Comparison of ENCODE assay signal across 11 cellular contexts in genomic region chr10:29926649-29927048, GRCh38.
DNase-seq lines count a peak whose midpoint lies in the region; ATAC-seq and TF ChIP-seq lines count a peak whose summit lies in the region.
"Had no signal": no experiment of that assay in that cellular context is flagged by ENCODE, and none has a peak within 500 bp of the region (broad histone marks: within the 10 kb centered on the region; RNA-seq: fewer than 3 reads in every experiment).

No MANE protein-coding gene starts in this region.

- H3K4me3 ChIP-seq in adrenal gland, result no peak overlapping the region
- peak overlapping the region; percentile 26 for H3K4me3 ChIP-seq in iPS-15b (ENCODE audit: low read depth, low read length)
- no peak overlapping the region for H3K4me3 ChIP-seq in testis

- H3K4me1 ChIP-seq in adrenal gland (replicated peaks in 1 of 2), result no peaks in the 10 kb centered on the region
- no peaks in the 10 kb centered on the region for H3K4me1 ChIP-seq in iPS-15b (ENCODE audit: control insufficient read depth, insufficient read depth, low read length)
- peaks cover 3% of the 10 kb centered on the region for H3K4me1 ChIP-seq in testis

- TF ChIP-seq POLR2A in adrenal gland (IDR thresholded peaks at IDR 0.05) (no peak), testis (IDR thresholded peaks at IDR 0.05) (no peak)

- H3K36me3 ChIP-seq in adrenal gland (replicated peaks in 1 of 2), result no peaks in the 10 kb centered on the region
- no peaks in the 10 kb centered on the region for H3K36me3 ChIP-seq in iPS-15b (ENCODE audit: control insufficient read depth, insufficient read depth, low read length)
- H3K36me3 ChIP-seq in testis (ENCODE audit: low read depth, missing control alignments), result no peaks in the 10 kb centered on the region

- 54 to 63% (median 59%) methylated on average over 5 to 6 of the region's 6 CpGs for WGBS in adrenal gland, 4 donors
- 70 to 74% methylated on average over 6 of the region's 6 CpGs for WGBS in testis, 2 donors

- intact Hi-C loops in adrenal gland (cut with DNase I), result no loop called here
- intact Hi-C loops in testis (cut with DNase I; ENCODE audit: low total_unique reads), result no loop called here

- H3K27me3 ChIP-seq in adrenal gland, result no peaks in the 10 kb centered on the region
- no peaks in the 10 kb centered on the region for H3K27me3 ChIP-seq in iPS-15b (ENCODE audit: control insufficient read depth, insufficient read depth, low read length)
- H3K27me3 ChIP-seq in testis, result no peaks in the 10 kb centered on the region

- H3K9me3 ChIP-seq in adrenal gland (replicated peaks in 1 of 3) (no peaks in the 10 kb centered on the region), iPS-15b (ENCODE audit: control insufficient read depth, insufficient read depth, low read length) (no peaks in the 10 kb centered on the region), testis (no peaks in the 10 kb centered on the region)

- no peak overlapping the region for H3K27ac ChIP-seq in adrenal gland
- no peak overlapping the region for H3K27ac ChIP-seq in testis

- no peak for ATAC-seq in HG03432 (IDR thresholded peaks at IDR 0.05; ENCODE audit: unreplicated experiment)
- no peak for ATAC-seq in GM19463 (IDR thresholded peaks at IDR 0.05; ENCODE audit: unreplicated experiment)

- TF ChIP-seq CTCF in adrenal gland (IDR thresholded peaks at IDR 0.05) (peak in 5 of 6 experiments; percentile 21 to 55 (median 33)), testis (IDR thresholded peaks at IDR 0.05) (peak; percentile 38 to 42 (median 42))

- no peak overlapping the region for H3K9ac ChIP-seq in iPS-15b (ENCODE audit: low read depth, low read length)

- peak; percentile 20 for DNase-seq in NCI-H345 (lab: John Stamatoyannopoulos, UW)
- DNase-seq in NCI-H345 treated with DMSO at 0.1 percent for 48 hours (lab: John Stamatoyannopoulos, UW; ENCODE audit: unreplicated experiment), result no peak
- peak in 2 of 7 donors; percentile 14 to 71 for DNase-seq in adrenal gland
- peak; percentile 46 for DNase-seq in testis
- no peak for DNase-seq in islet precursor cell
- DNase-seq: activated CD4-positive, alpha-beta T cell treated with anti-CD3 and anti-CD28 coated beads for 4 hours; cerebellar nuclear complex; NCI-H526 had no signal

Comparison
In these comparisons a context has a peak if more than half of its experiments do, and no peak if none do; other contexts are left out.
1. DNase-seq: peak in NCI-H345 (single experiment) and testis (single experiment); none in NCI-H345 treated with DMSO at 0.1 percent for 48 hours (single experiment) and islet precursor cell (single experiment).